ENCODE assay signal across 8 cellular contexts in the genomic region with DNA sequence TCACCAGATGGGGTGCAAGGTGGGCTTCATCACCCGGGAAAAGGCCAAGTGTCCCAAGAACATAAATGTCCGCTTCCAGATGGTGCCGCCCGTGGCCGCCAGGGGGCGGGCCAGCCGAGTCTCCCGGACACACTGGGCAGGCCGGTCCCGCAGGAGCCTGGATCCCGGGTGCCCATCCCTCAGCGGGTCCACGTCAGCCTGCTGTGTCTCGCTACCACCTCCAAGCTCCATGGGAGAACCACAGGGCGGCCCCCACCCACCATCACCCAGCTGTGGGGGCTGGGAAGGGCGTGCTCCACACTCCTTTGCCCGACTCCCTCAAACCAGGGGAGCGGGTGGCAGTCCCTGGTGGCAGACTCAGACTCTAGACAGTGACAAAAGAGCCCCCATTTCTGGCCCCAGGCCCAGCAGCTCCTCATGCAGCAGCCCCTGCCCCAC. TPM values are rescaled to one million over a fixed set of nuclear protein-coding genes. Genes with fewer than 3 reads are reported as not detected.
DNase-seq lines count a peak whose midpoint lies in the region; ATAC-seq and TF ChIP-seq lines count a peak whose summit lies in the region.

No MANE protein-coding gene starts in this region.

- H3K27ac ChIP-seq in right atrium auricular region (no peak overlapping the region), gastrocnemius medialis (no peak overlapping the region)

- H3K4me1 ChIP-seq in right atrium auricular region (peaks cover 0 to 89% of the 10 kb centered on the region in 2 donors), gastrocnemius medialis (peaks cover 5 to 30% of the 10 kb centered on the region in 2 donors)

- H3K27me3 ChIP-seq in right atrium auricular region, result no peaks in the 10 kb centered on the region
- peaks cover 0 to 13% (median 8%) of the 10 kb centered on the region in 3 donors for H3K27me3 ChIP-seq in gastrocnemius medialis

- intact Hi-C loops in gastrocnemius medialis (cut with DNase I; ENCODE audit: low total_unique reads), result loop anchor here (1.0 to 5.0 kb wide), 3 partner anchors 79 to 149 kb away; no protein-coding TSS in a partner anchor

- H3K9me3 ChIP-seq in right atrium auricular region, result no peaks in the 10 kb centered on the region
- no peaks in the 10 kb centered on the region for H3K9me3 ChIP-seq in gastrocnemius medialis

- TF ChIP-seq POLR2A in gastrocnemius medialis (IDR thresholded peaks at IDR 0.05), result no peak

- DNase-seq in COLO829 (ENCODE audit: low spot score) (peak; percentile 56), HUDEP-2 (lab: John Stamatoyannopoulos, UW; ENCODE audit: unreplicated experiment in 76 of 76) (peak in 48 of 76 experiments; percentile 5 to 67 (median 33)), T-cell (peak in 26 of 34 experiments; percentile 22 to 65 (median 46)), amniotic epithelial cell (ENCODE audit: low read depth) (peak; percentile 45), right atrium auricular region (ENCODE audit: low spot score) (peak; percentile 83), gastrocnemius medialis (peak in 1 of 2 donors; percentile 65), DMS153 treated with DMSO at 0.1 percent for 48 hours (lab: John Stamatoyannopoulos, UW; ENCODE audit: unreplicated experiment) (no peak)

- no peaks in the 10 kb centered on the region for H3K36me3 Mint-ChIP-seq in T-cell

- H3K9me3 Mint-ChIP-seq in T-cell, result no peaks in the 10 kb centered on the region

- POLR2A ChIA-PET in T-cell (lab: Charles Lee), result no interaction called here

- peak; percentile 96 to 97 for TF ChIP-seq CTCF in right atrium auricular region (IDR thresholded peaks at IDR 0.05)
- peak; percentile 83 to 97 (median 95) for TF ChIP-seq CTCF in gastrocnemius medialis (IDR thresholded peaks at IDR 0.05 in 4 of 5, conservative IDR thresholded peaks at IDR 0.05 in 1 of 5)

- CTCF ChIA-PET in T-cell (lab: Charles Lee), result interaction anchor here in 1 of 2 donors (0.5 kb wide), 1 partner anchor 87 kb away, joined by 3 read pairs; no protein-coding TSS in a partner anchor

- H3K4me3 ChIP-seq in right atrium auricular region, result no peak overlapping the region
- no peak overlapping the region for H3K4me3 ChIP-seq in gastrocnemius medialis

- H3K4me3 Mint-ChIP-seq in T-cell, result no peak overlapping the region

- in situ Hi-C loops in gastrocnemius medialis (cut with MboI; ENCODE audit: low sequenced_read_pairs in 4 of 4), result loop anchor here in 1 of 4 donors (25.0 kb wide), 1 partner anchor 134 kb away; no protein-coding TSS in a partner anchor

- H3K4me1 Mint-ChIP-seq in T-cell, result peaks cover 8 to 23% (median 16%) of the 10 kb centered on the region in 3 donors

- no peak overlapping the region for H3K27ac Mint-ChIP-seq in T-cell

- ATAC-seq in T-cell (replicated peaks in 1 of 4) (peak in 3 of 4 experiments; percentile 45 to 58 (median 47)), gastrocnemius medialis (peak; percentile 39 to 62), HG03432 (IDR thresholded peaks at IDR 0.05; ENCODE audit: unreplicated experiment) (no peak)

- peaks cover 11 to 29% of the 10 kb centered on the region in 2 donors for H3K27me3 Mint-ChIP-seq in T-cell

- H3K36me3 ChIP-seq in right atrium auricular region, result no peaks in the 10 kb centered on the region
- H3K36me3 ChIP-seq in gastrocnemius medialis, result no peaks in the 10 kb centered on the region

RNA-seq across cellular contexts. Expression of gene NUDT14, which starts 22.0 kb away (rescaled TPM):
- total RNA-seq in T-cell (10 to 100 TPM; 10.0 to 25.5 (median 20.2) TPM), right atrium auricular region (10 to 100 TPM; 17.1 to 18.9 TPM), gastrocnemius medialis (10 to 100 TPM; 11.0 to 25.5 (median 16.4) TPM)

RNA-seq across cellular contexts. Expression of gene JAG2, which starts 34.5 kb away (rescaled TPM):
- total RNA-seq in T-cell (1 to 10 TPM in 4 of 5 donors, under 1 TPM in 1; 0.76 to 1.9 (median 1.2) TPM), right atrium auricular region (10 to 100 TPM; 14.5 to 17.3 TPM), gastrocnemius medialis (10 to 100 TPM in 3 of 4 donors, 1 to 10 TPM in 1; 8.0 to 17.9 (median 15.7) TPM)

RNA-seq across cellular contexts. Expression of gene BTBD6, which starts 45.3 kb away (rescaled TPM):
- total RNA-seq in T-cell (10 to 100 TPM; 36.0 to 55.1 (median 43.3) TPM), right atrium auricular region (10 to 100 TPM; 26.9 to 34.9 TPM), gastrocnemius medialis (10 to 100 TPM; 48.4 to 85.9 (median 53.6) TPM)
